ENCODE assay signal across 11 cellular contexts in genomic region chr4:153539058-153539826, GRCh38.
A peak's percentile ranks its signal among the peaks of the same experiment; 100 is the strongest.
DNase-seq lines count a peak whose midpoint lies in the region; ATAC-seq, FAIRE-seq and TF ChIP-seq lines count a peak whose summit lies in the region.
"Had no signal": no experiment of that assay in that cellular context is flagged by ENCODE, and none has a peak within 500 bp of the region (broad histone marks: within the 10 kb centered on the region; RNA-seq: fewer than 3 reads in every experiment).

No MANE protein-coding gene starts in this region.

- H3K9me3 ChIP-seq in subcutaneous abdominal adipose tissue (ENCODE audit: control insufficient read depth in 5 of 5, low read length in 5 of 5) (no peaks in the 10 kb centered on the region), kidney (ENCODE audit: control insufficient read depth in 1 of 2, low read length in 2 of 2) (no peaks in the 10 kb centered on the region)

- H3K27me3 Mint-ChIP-seq in T-cell (no peaks in the 10 kb centered on the region), memory B cell (no peaks in the 10 kb centered on the region)

- H3K27ac ChIP-seq in coronary artery (peak overlapping the region; percentile 76 to 80), subcutaneous abdominal adipose tissue (ENCODE audit: low read depth, low read length) (peak overlapping the region; percentile 74), kidney (ENCODE audit: low read depth in 2 of 2, low read length in 2 of 2) (no peak overlapping the region)

- peak overlapping the region; percentile 55 for H3K4me3 ChIP-seq in coronary artery
- peak overlapping the region in 2 of 5 donors; percentile 40 to 45 for H3K4me3 ChIP-seq in subcutaneous abdominal adipose tissue (ENCODE audit: low read depth in 1 of 5, low read length in 5 of 5)
- peak overlapping the region in 1 of 2 donors; percentile 1 for H3K4me3 ChIP-seq in kidney (ENCODE audit: low read length in 2 of 2)

- CTCF ChIA-PET in T-cell (lab: Charles Lee): interaction anchor here (0.7 kb wide), 2 partner anchors 10 to 31 kb away, joined by 7 to 11 read pairs; no protein-coding TSS in a partner anchor

- peaks cover 0 to under 1% (median 0%) of the 10 kb centered on the region in 5 donors for H3K36me3 ChIP-seq in subcutaneous abdominal adipose tissue (ENCODE audit: control insufficient read depth in 5 of 5, insufficient read depth in 5 of 5, low read length in 5 of 5)
- no peaks in the 10 kb centered on the region for H3K36me3 ChIP-seq in kidney (ENCODE audit: control insufficient read depth in 1 of 2, insufficient read depth in 2 of 2, low read length in 2 of 2)

- peaks cover 3 to 40% (median 26%) of the 10 kb centered on the region in 5 donors for H3K4me1 ChIP-seq in subcutaneous abdominal adipose tissue (ENCODE audit: control insufficient read depth in 5 of 5, insufficient read depth in 5 of 5, low read length in 5 of 5)
- H3K4me1 ChIP-seq in kidney (ENCODE audit: control insufficient read depth in 1 of 2, insufficient read depth in 1 of 2, low read depth in 1 of 2, low read length in 2 of 2): peaks cover 0 to 6% of the 10 kb centered on the region in 2 donors

- peaks cover 82 to 96% (median 94%) of the 10 kb centered on the region in 3 donors for H3K4me1 Mint-ChIP-seq in T-cell
- H3K4me1 Mint-ChIP-seq in memory B cell: peaks cover 49% of the 10 kb centered on the region

- ATAC-seq in T-cell (replicated peaks in 1 of 4): no peak
- no peak for ATAC-seq in memory B cell (ENCODE audit: low read depth)
- ATAC-seq in GM18858 (IDR thresholded peaks at IDR 0.05; ENCODE audit: unreplicated experiment): no peak

- DNase-seq in T-cell (no peak), coronary artery (ENCODE audit: low spot score) (no peak), memory B cell (ENCODE audit: low spot score in 2 of 2) (no peak), kidney (no peak), amniotic stem cell (lab: John Stamatoyannopoulos, UW) (no peak)
- no peak for DNase-seq in activated CD4-positive, alpha-beta T cell treated with anti-CD3 and anti-CD28 coated beads, Interleukin-2, amount 50 U/mL, for 1 hour
- DNase-seq: NCI-H187; OCI-M1; stimulated activated CD4-positive, alpha-beta T cell treated with anti-CD3 and anti-CD28 coated beads, Interleukin-2, amount 100 ng/mL, for 48 hours had no signal

- intact Hi-C loops in kidney (cut with DNase I): no loop called here

- H3K27ac Mint-ChIP-seq in T-cell (peak overlapping the region; percentile 38 to 88), memory B cell (peak overlapping the region; percentile 51)

- FAIRE-seq in kidney (lab: Jason Lieb, UNC): no peak

- peak overlapping the region in 1 of 5 donors; percentile 66 for H3K9ac ChIP-seq in subcutaneous abdominal adipose tissue (ENCODE audit: low read length in 5 of 5)
- no peak overlapping the region for H3K9ac ChIP-seq in kidney (ENCODE audit: low read length in 2 of 2)

- H3K9me3 Mint-ChIP-seq in T-cell (no peaks in the 10 kb centered on the region), memory B cell (no peaks in the 10 kb centered on the region)

- POLR2A ChIA-PET in T-cell (lab: Charles Lee): interaction anchor here in 1 of 2 donors (0.6 kb wide), 1 partner anchor 57 kb away, joined by 3 read pairs; no protein-coding TSS in a partner anchor

- TF ChIP-seq CTCF in coronary artery (IDR thresholded peaks at IDR 0.05): no peak
- TF ChIP-seq CTCF in kidney (IDR thresholded peaks at IDR 0.05; ENCODE audit: borderline replicate concordance, extremely low read depth, insufficient read depth): no peak

- peaks cover 26% of the 10 kb centered on the region for H3K36me3 Mint-ChIP-seq in T-cell
- peaks cover 22% of the 10 kb centered on the region for H3K36me3 Mint-ChIP-seq in memory B cell

- no peaks in the 10 kb centered on the region for H3K27me3 ChIP-seq in subcutaneous abdominal adipose tissue (ENCODE audit: control insufficient read depth in 5 of 5, insufficient read depth in 4 of 5, low read length in 5 of 5)

- H3K4me3 Mint-ChIP-seq in T-cell (peak overlapping the region in 1 of 3 donors; percentile 49), memory B cell (no peak overlapping the region)

Comparison
In these comparisons a context has a peak if more than half of its experiments do, and no peak if none do; other contexts are left out.
1. H3K27ac ChIP-seq: peak in coronary artery (2 of 2) and subcutaneous abdominal adipose tissue (single experiment); none in kidney (0 of 2).